In genomic region chr6:111793711-111794111, GRCh38 we compare ENCODE assay signal across 10 cellular contexts.
A peak's percentile ranks its signal among the peaks of the same experiment; 100 is the strongest.
DNase-seq lines count a peak whose midpoint lies in the region; ATAC-seq and TF ChIP-seq lines count a peak whose summit lies in the region.
"Had no signal": no experiment of that assay in that cellular context is flagged by ENCODE, and none has a peak within 500 bp of the region (broad histone marks: within the 10 kb centered on the region; RNA-seq: fewer than 3 reads in every experiment).

No MANE protein-coding gene starts in this region.

- H3K4me3 ChIP-seq in Panc1 (ENCODE audit: low read depth in 2 of 2, low read length in 2 of 2): no peak overlapping the region

- no peaks in the 10 kb centered on the region for H3K36me3 ChIP-seq in Panc1 (ENCODE audit: control insufficient read depth, insufficient read depth, low read length)

- H3K27me3 Mint-ChIP-seq in stimulated activated naive CD8-positive, alpha-beta T cell treated with anti-CD3 and anti-CD28 coated beads, Interleukin-15, Interleukin-2, amounts not matched to agents 100 ng/mL and 50 ng/mL, for 24 hours: no peaks in the 10 kb centered on the region

- intact Hi-C loops in Panc1 (cut with micrococcal nuclease; ENCODE audit: unreplicated experiment): no loop called here

- peak; percentile 65 for DNase-seq in activated CD4-positive, alpha-beta T cell treated with anti-CD3 and anti-CD28 coated beads for 48 hours
- no peak for DNase-seq in activated CD4-positive, alpha-beta T cell treated with anti-CD3 and anti-CD28 coated beads, Interleukin-2, amount 50 U/mL, for 4 hours
- DNase-seq in Panc1 (ENCODE audit: low read depth, low spot score) (no peak), amniotic epithelial cell (ENCODE audit: low read depth) (peak; percentile 30), NCI-H446 (lab: John Stamatoyannopoulos, UW) (no peak)
- no peak for DNase-seq in effector CD8-positive, alpha-beta T cell (lab: John Stamatoyannopoulos, UW)
- DNase-seq: foreskin fibroblast had no signal

- H3K4me1 ChIP-seq in Panc1 (ENCODE audit: control insufficient read depth, insufficient read depth, low read length): no peaks in the 10 kb centered on the region

- in situ Hi-C loops in Panc1 (cut with HindIII; ENCODE audit: low pct_unique_long_range_greater_than_20kb, low sequenced_read_pairs): no loop called here

- peaks cover 73% of the 10 kb centered on the region for H3K4me1 Mint-ChIP-seq in stimulated activated naive CD8-positive, alpha-beta T cell treated with anti-CD3 and anti-CD28 coated beads, Interleukin-15, Interleukin-2, amounts not matched to agents 100 ng/mL and 50 ng/mL, for 24 hours (ENCODE audit: low read depth)

- BruUV-seq in Panc1 (replicated peaks; lab: Mats Ljungman, UMichigan): no TSS peak

- H3K4me3 Mint-ChIP-seq in stimulated activated naive CD8-positive, alpha-beta T cell treated with anti-CD3 and anti-CD28 coated beads, Interleukin-15, Interleukin-2, amounts not matched to agents 100 ng/mL and 50 ng/mL, for 24 hours: peak overlapping the region; percentile 80
- H3K4me3 Mint-ChIP-seq: neural crest cell had no signal

- no peaks in the 10 kb centered on the region; the same call in 1 of the 2 replicates for H3K27me3 ChIP-seq in Panc1 (ENCODE audit: control insufficient read depth, insufficient read depth, low read length)

- H3K27ac Mint-ChIP-seq in stimulated activated naive CD8-positive, alpha-beta T cell treated with anti-CD3 and anti-CD28 coated beads, Interleukin-15, Interleukin-2, amounts not matched to agents 100 ng/mL and 50 ng/mL, for 24 hours: peak overlapping the region; percentile 97

- peaks cover 66% of the 10 kb centered on the region for H3K36me3 Mint-ChIP-seq in stimulated activated naive CD8-positive, alpha-beta T cell treated with anti-CD3 and anti-CD28 coated beads, Interleukin-15, Interleukin-2, amounts not matched to agents 100 ng/mL and 50 ng/mL, for 24 hours (ENCODE audit: low read depth)

- no peaks in the 10 kb centered on the region for H3K9me3 Mint-ChIP-seq in stimulated activated naive CD8-positive, alpha-beta T cell treated with anti-CD3 and anti-CD28 coated beads, Interleukin-15, Interleukin-2, amounts not matched to agents 100 ng/mL and 50 ng/mL, for 24 hours
- H3K9me3 Mint-ChIP-seq: neural crest cell had no signal

- no peaks in the 10 kb centered on the region for H3K9me3 ChIP-seq in Panc1 (ENCODE audit: control insufficient read depth, insufficient read depth, low read depth, low read length)

- peak; percentile 57 for ATAC-seq in Panc1
- ATAC-seq in GM19467 (IDR thresholded peaks at IDR 0.05; ENCODE audit: unreplicated experiment): no peak

- POLR2A ChIA-PET in Panc1 (lab: Charles Lee): no interaction called here

- H3K27ac ChIP-seq in Panc1 (ENCODE audit: low read length): no peak overlapping the region

- TF ChIP-seq CTCF in Panc1 (IDR thresholded peaks at IDR 0.05): no peak

- CTCF ChIA-PET in Panc1 (lab: Charles Lee): no interaction called here

Comparison
In these comparisons a context has a peak if more than half of its experiments do, and no peak if none do; other contexts are left out.
1. DNase-seq: peak in activated CD4-positive, alpha-beta T cell treated with anti-CD3 and anti-CD28 coated beads for 48 hours (single experiment) and amniotic epithelial cell (single experiment); none in activated CD4-positive, alpha-beta T cell treated with anti-CD3 and anti-CD28 coated beads, Interleukin-2, amount 50 U/mL, for 4 hours (0 of 2), Panc1 (single experiment), effector CD8-positive, alpha-beta T cell (single experiment) and NCI-H446 (0 of 2).